ENCODE assay signal across 1 cellular context in genomic region chr5:181258576-181258975, GRCh38.
TF ChIP-seq lines count a peak whose summit lies in the region.

No MANE protein-coding gene starts in this region.

TF ChIP-seq in endothelial cell of umbilical vein, 7 proteins besides CTCF, POLR2A, EP300 and RAD21:
- no peak for TF ChIP-seq POLR2AphosphoS5 (IDR thresholded peaks at IDR 0.05; ENCODE audit: insufficient read depth, low read depth, low read length)
- no peak for TF ChIP-seq MAX (IDR thresholded peaks at IDR 0.05; ENCODE audit: insufficient read depth, insufficient read length)
- no peak for TF ChIP-seq JUN (IDR thresholded peaks at IDR 0.05; ENCODE audit: borderline replicate concordance, insufficient read depth, insufficient read length, low read depth)
- TF ChIP-seq FOS (IDR thresholded peaks at IDR 0.05; ENCODE audit: borderline replicate concordance, insufficient read depth, low read length), result no peak
- no peak for TF ChIP-seq EZH2 (IDR thresholded peaks at IDR 0.05; ENCODE audit: borderline replicate concordance, low read depth, low read length, severe bottlenecking)
- TF ChIP-seq GATA2 (IDR thresholded peaks at IDR 0.05; ENCODE audit: insufficient read depth, insufficient read length, low read depth, low read length), result no peak
- TF ChIP-seq MYC (IDR thresholded peaks at IDR 0.05; ENCODE audit: low read depth, low read length), result no peak
